ENCODE assay signal across 1 cellular context in the genomic region with DNA sequence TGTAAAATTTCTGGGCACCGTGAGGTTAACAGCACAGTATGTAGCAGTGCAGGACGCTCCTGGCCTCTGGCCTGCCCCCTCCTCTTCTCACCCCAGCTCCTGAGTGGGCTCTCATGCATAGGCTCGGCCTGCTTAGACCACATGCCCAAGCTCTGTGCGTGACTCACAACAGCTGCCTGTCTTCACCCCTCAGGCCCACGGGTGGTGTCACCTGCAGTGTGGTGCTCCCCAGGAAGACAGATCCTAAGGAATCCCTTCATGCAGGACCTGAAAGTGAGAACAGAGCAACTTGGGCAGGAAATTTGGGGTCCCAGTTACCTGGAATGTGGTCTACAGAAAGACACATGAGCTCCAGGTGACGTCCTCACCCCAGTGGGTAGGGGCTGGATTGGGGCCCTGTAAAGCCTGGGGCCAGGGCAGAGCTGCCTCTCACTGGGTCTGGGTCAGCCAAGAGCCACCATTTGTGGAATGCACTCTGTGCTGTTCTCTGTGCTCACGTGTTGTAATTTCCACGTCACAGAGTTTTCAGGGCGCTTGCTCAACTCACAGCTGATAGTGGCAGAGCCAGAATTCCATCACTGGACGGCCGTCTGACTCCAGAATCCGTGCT.
TF ChIP-seq lines count a peak whose summit lies in the region.

No MANE protein-coding gene starts in this region.

TF ChIP-seq in HepG2, 621 proteins besides CTCF, POLR2A, EP300 and RAD21 (continues in another document):
- TF ChIP-seq MED8 (CRISPR knock-in tag; IDR thresholded peaks at IDR 0.05; ENCODE audit: insufficient replicate concordance) (no peak), ZNF441 (CRISPR knock-in tag; IDR thresholded peaks at IDR 0.05; ENCODE audit: borderline replicate concordance) (no peak; the same call in 1 of the 2 replicates), ZFP90 (CRISPR knock-in tag; IDR thresholded peaks at IDR 0.05; ENCODE audit: borderline replicate concordance) (no peak), HIVEP1 (CRISPR knock-in tag; IDR thresholded peaks at IDR 0.05) (peak; percentile 78; the same call in 1 of the 2 replicates), ZNF839 (CRISPR knock-in tag; IDR thresholded peaks at IDR 0.05; ENCODE audit: borderline replicate concordance) (0 out of 2 replicates have a peak, but pooled peaks have one; percentile 49), ARHGAP35 (CRISPR knock-in tag; IDR thresholded peaks at IDR 0.05; ENCODE audit: borderline replicate concordance) (peak; percentile 70; the same call in 1 of the 2 replicates), JARID2 (CRISPR knock-in tag; IDR thresholded peaks at IDR 0.05; ENCODE audit: insufficient replicate concordance) (no peak), AGO2 (optimal IDR thresholded peaks at IDR 0.05; ENCODE audit: low read depth, low read length) (no peak), YEATS2 (CRISPR knock-in tag; IDR thresholded peaks at IDR 0.05; ENCODE audit: borderline replicate concordance) (no peak; the same call in 1 of the 2 replicates), ZNF367 (CRISPR knock-in tag; IDR thresholded peaks at IDR 0.05; ENCODE audit: borderline replicate concordance) (no peak), CREB1 (IDR thresholded peaks at IDR 0.05) (peak; percentile 89), CREB1 (CRISPR knock-in tag; IDR thresholded peaks at IDR 0.05) (no peak), MLXIP (CRISPR knock-in tag; IDR thresholded peaks at IDR 0.05; ENCODE audit: borderline replicate concordance) (no peak), ZNF563 (CRISPR knock-in tag; IDR thresholded peaks at IDR 0.05) (peak; percentile 61; the same call in 1 of the 2 replicates), POGK (CRISPR knock-in tag; conservative IDR thresholded peaks at IDR 0.05) (peak; percentile 11), ZBTB33 (CRISPR knock-in tag; IDR thresholded peaks at IDR 0.05) (no peak), TP53 (CRISPR knock-in tag; conservative IDR thresholded peaks at IDR 0.05) (no peak), ATF7 (IDR thresholded peaks at IDR 0.05) (no peak), ATF7 (CRISPR knock-in tag; IDR thresholded peaks at IDR 0.05) (no peak), BCLAF1 (IDR thresholded peaks at IDR 0.05) (no peak), DRAP1 (CRISPR knock-in tag; IDR thresholded peaks at IDR 0.05) (no peak; the same call in 1 of the 2 replicates), AHR (CRISPR knock-in tag; IDR thresholded peaks at IDR 0.05) (peak; percentile 40; the same call in 1 of the 2 replicates), GABPB1 (CRISPR knock-in tag; IDR thresholded peaks at IDR 0.05) (no peak; the same call in 1 of the 2 replicates)
- TF ChIP-seq, protein P1, sequence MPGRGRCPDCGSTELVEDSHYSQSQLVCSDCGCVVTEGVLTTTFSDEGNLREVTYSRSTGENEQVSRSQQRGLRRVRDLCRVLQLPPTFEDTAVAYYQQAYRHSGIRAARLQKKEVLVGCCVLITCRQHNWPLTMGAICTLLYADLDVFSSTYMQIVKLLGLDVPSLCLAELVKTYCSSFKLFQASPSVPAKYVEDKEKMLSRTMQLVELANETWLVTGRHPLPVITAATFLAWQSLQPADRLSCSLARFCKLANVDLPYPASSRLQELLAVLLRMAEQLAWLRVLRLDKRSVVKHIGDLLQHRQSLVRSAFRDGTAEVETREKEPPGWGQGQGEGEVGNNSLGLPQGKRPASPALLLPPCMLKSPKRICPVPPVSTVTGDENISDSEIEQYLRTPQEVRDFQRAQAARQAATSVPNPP (CRISPR knock-in tag; IDR thresholded peaks at IDR 0.05), result no peak
- TF ChIP-seq, protein P2, sequence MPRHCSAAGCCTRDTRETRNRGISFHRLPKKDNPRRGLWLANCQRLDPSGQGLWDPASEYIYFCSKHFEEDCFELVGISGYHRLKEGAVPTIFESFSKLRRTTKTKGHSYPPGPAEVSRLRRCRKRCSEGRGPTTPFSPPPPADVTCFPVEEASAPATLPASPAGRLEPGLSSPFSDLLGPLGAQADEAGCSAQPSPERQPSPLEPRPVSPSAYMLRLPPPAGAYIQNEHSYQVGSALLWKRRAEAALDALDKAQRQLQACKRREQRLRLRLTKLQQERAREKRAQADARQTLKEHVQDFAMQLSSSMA (CRISPR knock-in tag; IDR thresholded peaks at IDR 0.05), result peak; percentile 76; the same call in 1 of the 2 replicates
- TF ChIP-seq, protein P3, sequence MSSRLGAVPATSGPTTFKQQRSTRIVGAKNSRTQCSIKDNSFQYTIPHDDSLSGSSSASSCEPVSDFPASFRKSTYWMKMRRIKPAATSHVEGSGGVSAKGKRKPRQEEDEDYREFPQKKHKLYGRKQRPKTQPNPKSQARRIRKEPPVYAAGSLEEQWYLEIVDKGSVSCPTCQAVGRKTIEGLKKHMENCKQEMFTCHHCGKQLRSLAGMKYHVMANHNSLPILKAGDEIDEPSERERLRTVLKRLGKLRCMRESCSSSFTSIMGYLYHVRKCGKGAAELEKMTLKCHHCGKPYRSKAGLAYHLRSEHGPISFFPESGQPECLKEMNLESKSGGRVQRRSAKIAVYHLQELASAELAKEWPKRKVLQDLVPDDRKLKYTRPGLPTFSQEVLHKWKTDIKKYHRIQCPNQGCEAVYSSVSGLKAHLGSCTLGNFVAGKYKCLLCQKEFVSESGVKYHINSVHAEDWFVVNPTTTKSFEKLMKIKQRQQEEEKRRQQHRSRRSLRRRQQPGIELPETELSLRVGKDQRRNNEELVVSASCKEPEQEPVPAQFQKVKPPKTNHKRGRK (CRISPR knock-in tag; IDR thresholded peaks at IDR 0.05), result 0 out of 2 replicates have a peak, but pooled peaks have one; percentile 68
- TF ChIP-seq, protein P4, sequence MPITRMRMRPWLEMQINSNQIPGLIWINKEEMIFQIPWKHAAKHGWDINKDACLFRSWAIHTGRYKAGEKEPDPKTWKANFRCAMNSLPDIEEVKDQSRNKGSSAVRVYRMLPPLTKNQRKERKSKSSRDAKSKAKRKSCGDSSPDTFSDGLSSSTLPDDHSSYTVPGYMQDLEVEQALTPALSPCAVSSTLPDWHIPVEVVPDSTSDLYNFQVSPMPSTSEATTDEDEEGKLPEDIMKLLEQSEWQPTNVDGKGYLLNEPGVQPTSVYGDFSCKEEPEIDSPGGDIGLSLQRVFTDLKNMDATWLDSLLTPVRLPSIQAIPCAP (CRISPR knock-in tag; IDR thresholded peaks at IDR 0.05; ENCODE audit: low read depth), result no peak
- TF ChIP-seq, protein P5, sequence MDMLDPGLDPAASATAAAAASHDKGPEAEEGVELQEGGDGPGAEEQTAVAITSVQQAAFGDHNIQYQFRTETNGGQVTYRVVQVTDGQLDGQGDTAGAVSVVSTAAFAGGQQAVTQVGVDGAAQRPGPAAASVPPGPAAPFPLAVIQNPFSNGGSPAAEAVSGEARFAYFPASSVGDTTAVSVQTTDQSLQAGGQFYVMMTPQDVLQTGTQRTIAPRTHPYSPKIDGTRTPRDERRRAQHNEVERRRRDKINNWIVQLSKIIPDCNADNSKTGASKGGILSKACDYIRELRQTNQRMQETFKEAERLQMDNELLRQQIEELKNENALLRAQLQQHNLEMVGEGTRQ (IDR thresholded peaks at IDR 0.05; ENCODE audit: low read depth, low read length), result peak; percentile 67; the same call in 1 of the 2 replicates
- TF ChIP-seq, protein P5 (CRISPR knock-in tag; IDR thresholded peaks at IDR 0.05; ENCODE audit: borderline replicate concordance), result 0 out of 2 replicates have a peak, but pooled peaks have one; percentile 29
- TF ChIP-seq, protein P6, sequence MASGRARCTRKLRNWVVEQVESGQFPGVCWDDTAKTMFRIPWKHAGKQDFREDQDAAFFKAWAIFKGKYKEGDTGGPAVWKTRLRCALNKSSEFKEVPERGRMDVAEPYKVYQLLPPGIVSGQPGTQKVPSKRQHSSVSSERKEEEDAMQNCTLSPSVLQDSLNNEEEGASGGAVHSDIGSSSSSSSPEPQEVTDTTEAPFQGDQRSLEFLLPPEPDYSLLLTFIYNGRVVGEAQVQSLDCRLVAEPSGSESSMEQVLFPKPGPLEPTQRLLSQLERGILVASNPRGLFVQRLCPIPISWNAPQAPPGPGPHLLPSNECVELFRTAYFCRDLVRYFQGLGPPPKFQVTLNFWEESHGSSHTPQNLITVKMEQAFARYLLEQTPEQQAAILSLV (CRISPR knock-in tag; IDR thresholded peaks at IDR 0.05; ENCODE audit: borderline replicate concordance), result peak; percentile 62
- TF ChIP-seq, protein P7, sequence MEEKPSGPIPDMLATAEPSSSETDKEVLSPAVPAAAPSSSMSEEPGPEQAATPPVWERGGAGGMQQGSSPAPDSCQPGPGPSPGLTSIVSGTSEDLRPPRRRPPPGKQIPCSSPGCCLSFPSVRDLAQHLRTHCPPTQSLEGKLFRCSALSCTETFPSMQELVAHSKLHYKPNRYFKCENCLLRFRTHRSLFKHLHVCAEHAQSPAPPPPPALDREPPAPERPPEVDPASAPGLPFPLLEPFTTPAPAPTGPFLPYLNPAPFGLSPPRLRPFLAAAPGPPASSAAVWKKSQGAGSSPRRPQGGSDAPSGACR (CRISPR knock-in tag; IDR thresholded peaks at IDR 0.05), result peak; percentile 83; the same call in 1 of the 2 replicates
- TF ChIP-seq, protein P8, sequence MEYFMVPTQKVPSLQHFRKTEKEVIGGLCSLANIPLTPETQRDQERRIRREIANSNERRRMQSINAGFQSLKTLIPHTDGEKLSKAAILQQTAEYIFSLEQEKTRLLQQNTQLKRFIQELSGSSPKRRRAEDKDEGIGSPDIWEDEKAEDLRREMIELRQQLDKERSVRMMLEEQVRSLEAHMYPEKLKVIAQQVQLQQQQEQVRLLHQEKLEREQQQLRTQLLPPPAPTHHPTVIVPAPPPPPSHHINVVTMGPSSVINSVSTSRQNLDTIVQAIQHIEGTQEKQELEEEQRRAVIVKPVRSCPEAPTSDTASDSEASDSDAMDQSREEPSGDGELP (IDR thresholded peaks at IDR 0.05; ENCODE audit: borderline replicate concordance, low read depth), result peak; percentile 75
